Comparison of ENCODE assay signal across 1 cellular context in genomic region chr19:17178291-17178690, GRCh38.
TF ChIP-seq lines count a peak whose summit lies in the region.

No MANE protein-coding gene starts in this region.

TF ChIP-seq in endothelial cell of umbilical vein, 7 proteins besides CTCF, POLR2A, EP300 and RAD21:
- TF ChIP-seq GATA2 (IDR thresholded peaks at IDR 0.05; ENCODE audit: insufficient read depth, insufficient read length, low read depth, low read length) (no peak), EZH2 (IDR thresholded peaks at IDR 0.05; ENCODE audit: borderline replicate concordance, low read depth, low read length, severe bottlenecking) (no peak), JUN (IDR thresholded peaks at IDR 0.05; ENCODE audit: borderline replicate concordance, insufficient read depth, insufficient read length, low read depth) (no peak), FOS (IDR thresholded peaks at IDR 0.05; ENCODE audit: borderline replicate concordance, insufficient read depth, low read length) (no peak), MYC (IDR thresholded peaks at IDR 0.05; ENCODE audit: low read depth, low read length) (no peak), POLR2AphosphoS5 (IDR thresholded peaks at IDR 0.05; ENCODE audit: insufficient read depth, low read depth, low read length) (no peak), MAX (IDR thresholded peaks at IDR 0.05; ENCODE audit: insufficient read depth, insufficient read length) (no peak)
